ENCODE assay signal across 26 cellular contexts in the genomic region with DNA sequence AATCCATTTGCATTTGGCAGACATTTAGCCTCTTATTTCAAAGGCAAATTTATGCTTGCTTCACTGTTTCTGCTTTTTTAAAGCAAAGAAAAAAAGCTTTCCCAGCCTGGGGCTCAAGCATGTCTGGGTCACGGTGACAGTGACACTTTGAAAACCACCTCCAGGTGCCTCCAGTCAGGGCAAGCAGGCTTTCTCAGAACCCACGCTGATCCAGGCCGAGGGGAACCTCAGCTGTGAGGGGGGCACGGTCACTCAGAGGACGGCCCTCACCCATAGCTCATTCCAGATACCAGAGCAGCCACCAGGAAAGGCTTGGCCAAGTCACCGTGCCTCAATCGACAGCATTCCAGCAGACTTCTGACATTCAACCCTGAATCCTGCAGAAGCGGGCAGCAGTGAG. TPM values are rescaled to one million over a fixed set of nuclear protein-coding genes. Genes with fewer than 3 reads are reported as not detected.
"Had no signal": no experiment of that assay in that cellular context is flagged by ENCODE, and none has a peak within 500 bp of the region (broad histone marks: within the 10 kb centered on the region; RNA-seq: fewer than 3 reads in every experiment).

No MANE protein-coding gene starts in this region.

- H3K4me1 ChIP-seq: pancreas, right lobe of liver, transverse colon had no signal

- H3K27me3 ChIP-seq: right lobe of liver, vagina had no signal

- H3K36me3 Mint-ChIP-seq: memory B cell; stimulated activated naive B cell treated with anti-CD40 and anti-IgM and Interleukin-4, amounts not matched to agents 10 μg/mL and 1 μg/mL and 100 μg/mL, for 72 hours had no signal

- H3K4me3 ChIP-seq: esophagus squamous epithelium, heart right ventricle, lung, pancreas, right lobe of liver, transverse colon, vagina had no signal

- H3K27ac Mint-ChIP-seq: memory B cell; nephron progenitor cell; stimulated activated naive B cell treated with anti-CD40 and anti-IgM and Interleukin-4, amounts not matched to agents 10 μg/mL and 1 μg/mL and 100 μg/mL, for 72 hours; stimulated activated naive CD8-positive, alpha-beta T cell treated with anti-CD3 and anti-CD28 coated beads, Interleukin-15, Interleukin-2, amounts not matched to agents 100 ng/mL and 50 ng/mL, for 24 hours had no signal

- ATAC-seq: heart right ventricle; left lobe of liver; pancreas; right lobe of liver; stimulated activated naive B cell treated with anti-CD40 and anti-IgM and Interleukin-4, amounts not matched to agents 10 μg/mL and 1 μg/mL and 100 μg/mL, for 72 hours had no signal

- H3K9me3 Mint-ChIP-seq: nephron progenitor cell had no signal

- H3K4me3 Mint-ChIP-seq: memory B cell; naive B cell; nephron progenitor cell; stimulated activated naive B cell treated with anti-CD40 and anti-IgM and Interleukin-4, amounts not matched to agents 10 μg/mL and 1 μg/mL and 100 μg/mL, for 72 hours; stimulated activated naive CD8-positive, alpha-beta T cell treated with anti-CD3 and anti-CD28 coated beads, Interleukin-15, Interleukin-2, amounts not matched to agents 100 ng/mL and 50 ng/mL, for 24 hours had no signal

- H3K27ac ChIP-seq: esophagus squamous epithelium, heart right ventricle, pancreas, right lobe of liver, transverse colon, vagina had no signal

- DNase-seq: cortex of kidney; effector memory CD4-positive, alpha-beta T cell; erythroblast; esophagus squamous epithelium; foreskin melanocyte; glutamatergic neuron; heart right ventricle; hippocampal formation; kidney glomerular epithelial cell; naive B cell; nephron progenitor cell; occipital lobe; pancreas; right lobe of liver; small intestine; stimulated activated CD4-positive, alpha-beta T cell treated with anti-CD3 and anti-CD28 coated beads, Interleukin-15, amount 100 ng/mL, for 24 hours; stimulated activated CD4-positive, alpha-beta T cell treated with anti-CD3 and anti-CD28 coated beads, Interleukin-2, amount 100 ng/mL, for 48 hours; stimulated activated naive B cell treated with anti-CD40 and anti-IgM and Interleukin-4, amounts not matched to agents 10 μg/mL and 1 μg/mL and 100 μg/mL, for 72 hours; transverse colon had no signal

- H3K4me1 Mint-ChIP-seq: memory B cell; naive B cell; stimulated activated naive B cell treated with anti-CD40 and anti-IgM and Interleukin-4, amounts not matched to agents 10 μg/mL and 1 μg/mL and 100 μg/mL, for 72 hours had no signal

- FAIRE-seq: islet of Langerhans, pancreas, small intestine had no signal

- H3K9me3 ChIP-seq: esophagus squamous epithelium, heart right ventricle, pancreas, right lobe of liver, transverse colon, vagina had no signal

- H3K36me3 ChIP-seq: esophagus squamous epithelium, heart right ventricle, pancreas, right lobe of liver, transverse colon, vagina had no signal

RNA-seq across cellular contexts. Expression of gene PPP2R2C, which starts 57.1 kb away (rescaled TPM):
- total RNA-seq: mononuclear cell had no signal
